In genomic region chr12:52425466-52425865, GRCh38 we compare ENCODE assay signal across 23 cellular contexts. TPM values are rescaled to one million over a fixed set of nuclear protein-coding genes. Genes with fewer than 3 reads are reported as not detected.
DNase-seq lines count a peak whose midpoint lies in the region; ATAC-seq and TF ChIP-seq lines count a peak whose summit lies in the region.
"Had no signal": no experiment of that assay in that cellular context is flagged by ENCODE, and none has a peak within 500 bp of the region (broad histone marks: within the 10 kb centered on the region; RNA-seq: fewer than 3 reads in every experiment).

No MANE protein-coding gene starts in this region.

- H2BK5ac ChIP-seq in trophoblast cell (ENCODE audit: low read depth, low read length, poor library complexity), result no peak overlapping the region

- intact Hi-C loops in spleen (cut with DNase I; ENCODE audit: low total_unique reads), result no loop called here

- no peak overlapping the region for H2BK120ac ChIP-seq in trophoblast cell (ENCODE audit: insufficient read depth, low read length, poor library complexity)

- no peak for TF ChIP-seq POLR2A in spleen (IDR thresholded peaks at IDR 0.05)

- no peak for DNase-seq in trophoblast cell
- DNase-seq in spleen, result peak; percentile 32
- DNase-seq in DMS53 treated with DMSO at 0.1 percent for 48 hours (lab: John Stamatoyannopoulos, UW; ENCODE audit: unreplicated experiment), result no peak
- DNase-seq: 8988T; ACHN; BE2C; C1 segment of cervical spinal cord; CD4-positive, alpha-beta memory T cell; CD4-positive, CD25-positive, alpha-beta regulatory T cell; CD8-positive, alpha-beta memory T cell; COR-L47; DMS 273 treated with DMSO at 0.1 percent for 48 hours; DMS153; DMS53; DMS79 treated with DMSO at 0.1 percent for 48 hours; GF-D8 had no signal

- ATAC-seq in HG03378 (IDR thresholded peaks at IDR 0.05; ENCODE audit: unreplicated experiment) (no peak), GM19395 (IDR thresholded peaks at IDR 0.05; ENCODE audit: unreplicated experiment) (no peak)

- H2BK12ac ChIP-seq in trophoblast cell (ENCODE audit: low read length), result peak overlapping the region; percentile 3

- H4K12ac ChIP-seq in trophoblast cell (ENCODE audit: low read depth, low read length), result no peak overlapping the region

- H3K18ac ChIP-seq in trophoblast cell (ENCODE audit: low read length), result no peak overlapping the region

- H4K91ac ChIP-seq in trophoblast cell (ENCODE audit: low read depth, low read length), result no peak overlapping the region

- no peak overlapping the region for H3K4ac ChIP-seq in trophoblast cell (ENCODE audit: low read depth, low read length)

- no peak overlapping the region for H2AK5ac ChIP-seq in trophoblast cell (ENCODE audit: low read length)

- H3K9me3 ChIP-seq in trophoblast cell (ENCODE audit: insufficient read depth, low read depth, low read length) (no peaks in the 10 kb centered on the region), spleen (no peaks in the 10 kb centered on the region)
- H3K9me3 ChIP-seq: BE2C, BLaER1 had no signal

- H3K36me3 ChIP-seq in trophoblast cell (ENCODE audit: control insufficient read depth in 1 of 2, insufficient read depth in 2 of 2, low read length in 2 of 2) (no peaks in the 10 kb centered on the region), rectal smooth muscle tissue (ENCODE audit: control insufficient read depth, insufficient read depth, low read length) (no peaks in the 10 kb centered on the region), spleen (no peaks in the 10 kb centered on the region)
- H3K36me3 ChIP-seq: BE2C, BLaER1 had no signal

- peaks cover 27 to 33% of the 10 kb centered on the region in 2 experiments for H3K4me1 ChIP-seq in trophoblast cell (ENCODE audit: control insufficient read depth in 1 of 2, insufficient read depth in 2 of 2, low read length in 2 of 2)
- peaks cover 22% of the 10 kb centered on the region for H3K4me1 ChIP-seq in rectal smooth muscle tissue (ENCODE audit: control insufficient read depth, insufficient read depth, low read length)
- H3K4me1 ChIP-seq in spleen, result no peaks in the 10 kb centered on the region
- H3K4me1 ChIP-seq: BE2C, BLaER1 had no signal

- H3K9ac ChIP-seq in trophoblast cell (ENCODE audit: low read length) (no peak overlapping the region), rectal smooth muscle tissue (ENCODE audit: low read length) (no peak overlapping the region)
- H3K9ac ChIP-seq: BLaER1 had no signal

- H2AFZ ChIP-seq in trophoblast cell (ENCODE audit: insufficient read depth, low read length, poor library complexity), result no peak overlapping the region

- H3K14ac ChIP-seq in trophoblast cell (ENCODE audit: low read length), result no peak overlapping the region

- no peak overlapping the region for H4K8ac ChIP-seq in trophoblast cell (ENCODE audit: low read depth, low read length)

- H3K79me1 ChIP-seq in trophoblast cell (ENCODE audit: low read length), result peaks cover 24% of the 10 kb centered on the region

- TF ChIP-seq CTCF in spleen (IDR thresholded peaks at IDR 0.05 in 8 of 11, conservative IDR thresholded peaks at IDR 0.05 in 3 of 11), result no peak

- H3K4me3 ChIP-seq in trophoblast cell (ENCODE audit: low read depth, low read length) (no peak overlapping the region), rectal smooth muscle tissue (ENCODE audit: low read length) (no peak overlapping the region), spleen (no peak overlapping the region)
- H3K4me3 ChIP-seq: BLaER1 had no signal

- no peak overlapping the region for H3K4me2 ChIP-seq in trophoblast cell (ENCODE audit: low read length)
- H3K4me2 ChIP-seq: BLaER1 had no signal

- H3K23ac ChIP-seq in trophoblast cell (ENCODE audit: low read length), result no peak overlapping the region

- H3K27ac ChIP-seq in trophoblast cell (ENCODE audit: low read depth, low read length), result no peak overlapping the region
- peak overlapping the region; percentile 57 for H3K27ac ChIP-seq in rectal smooth muscle tissue (ENCODE audit: low read depth, low read length)
- H3K27ac ChIP-seq in spleen, result no peak overlapping the region
- H3K27ac ChIP-seq: BLaER1 had no signal

- H3K27me3 ChIP-seq in trophoblast cell (ENCODE audit: insufficient read depth, low read length) (no peaks in the 10 kb centered on the region), rectal smooth muscle tissue (ENCODE audit: control insufficient read depth, insufficient read depth, low read length) (no peaks in the 10 kb centered on the region), spleen (replicated peaks in 1 of 7) (peaks cover 0 to 39% (median 0%) of the 10 kb centered on the region in 7 donors)
- H3K27me3 ChIP-seq: BLaER1 had no signal

- H3K79me2 ChIP-seq in trophoblast cell (ENCODE audit: control insufficient read depth, insufficient read depth, low read length, poor library complexity), result peaks cover 7% of the 10 kb centered on the region

- no CpG with 5 or more reads among the region's 5 CpGs for WGBS in trophoblast cell (ENCODE audit: extremely low coverage, insufficient coverage, insufficient read length)
- 79 to 91% (median 85%) methylated on average over 5 of the region's 5 CpGs for WGBS in spleen, 5 donors

RNA-seq across cellular contexts. Expression of gene KRT75, which starts 8.7 kb away (rescaled TPM):
- polyA plus RNA-seq in trophoblast cell (2013), result 0.04 TPM in 2 replicates
- total RNA-seq in spleen, result not detected
- not detected for polyA plus RNA-seq in spleen
- total RNA-seq: A673; CD4-positive, alpha-beta memory T cell; CD4-positive, CD25-positive, alpha-beta regulatory T cell; CD8-positive, alpha-beta memory T cell had no signal
- polyA plus RNA-seq: AG04450; CD14-positive monocyte; CD4-positive, alpha-beta memory T cell; CD4-positive, CD25-positive, alpha-beta regulatory T cell; CD8-positive, alpha-beta memory T cell had no signal

RNA-seq across cellular contexts. Expression of gene KRT82, which starts 19.3 kb away (rescaled TPM):
- 0.01 TPM in 2 replicates for polyA plus RNA-seq in trophoblast cell (2013)
- not detected for total RNA-seq in spleen
- under 1 TPM in 1 of 3 donors, not detected in 2; 0.04 TPM for polyA plus RNA-seq in spleen
- total RNA-seq: A673; CD4-positive, alpha-beta memory T cell; CD4-positive, CD25-positive, alpha-beta regulatory T cell; CD8-positive, alpha-beta memory T cell had no signal
- polyA plus RNA-seq: AG04450; CD14-positive monocyte; CD4-positive, alpha-beta memory T cell; CD4-positive, CD25-positive, alpha-beta regulatory T cell; CD8-positive, alpha-beta memory T cell had no signal

RNA-seq across cellular contexts. Expression of gene KRT6B, which starts 26.5 kb away (rescaled TPM):
- polyA plus RNA-seq in trophoblast cell (2013), result not detected in 2 replicates
- not detected for total RNA-seq in spleen
- polyA plus RNA-seq in spleen, result under 1 TPM; 0.03 to 0.10 (median 0.04) TPM
- total RNA-seq: A673; CD4-positive, alpha-beta memory T cell; CD4-positive, CD25-positive, alpha-beta regulatory T cell; CD8-positive, alpha-beta memory T cell had no signal
- polyA plus RNA-seq: AG04450; CD14-positive monocyte; CD4-positive, alpha-beta memory T cell; CD4-positive, CD25-positive, alpha-beta regulatory T cell; CD8-positive, alpha-beta memory T cell had no signal

RNA-seq across cellular contexts. Expression of gene KRT84, which starts 40.0 kb away (rescaled TPM):
- not detected in 2 replicates for polyA plus RNA-seq in trophoblast cell (2013)
- total RNA-seq in spleen, result under 1 TPM in 1 of 7 donors, not detected in 6; 0.52 TPM
- not detected for polyA plus RNA-seq in spleen
- total RNA-seq: A673; CD4-positive, alpha-beta memory T cell; CD4-positive, CD25-positive, alpha-beta regulatory T cell; CD8-positive, alpha-beta memory T cell had no signal
- polyA plus RNA-seq: AG04450; CD14-positive monocyte; CD4-positive, alpha-beta memory T cell; CD4-positive, CD25-positive, alpha-beta regulatory T cell; CD8-positive, alpha-beta memory T cell had no signal

RNA-seq across cellular contexts. Expression of gene KRT6C, which starts 48.1 kb away (rescaled TPM):
- not detected in 2 replicates for polyA plus RNA-seq in trophoblast cell (2013)
- total RNA-seq in spleen, result not detected
- polyA plus RNA-seq in spleen, result under 1 TPM; 0.03 to 0.07 (median 0.06) TPM
- total RNA-seq: A673; CD4-positive, alpha-beta memory T cell; CD4-positive, CD25-positive, alpha-beta regulatory T cell; CD8-positive, alpha-beta memory T cell had no signal
- polyA plus RNA-seq: AG04450; CD14-positive monocyte; CD4-positive, alpha-beta memory T cell; CD4-positive, CD25-positive, alpha-beta regulatory T cell; CD8-positive, alpha-beta memory T cell had no signal
